In genomic region chr7:7180725-7181428, GRCh38 we compare ENCODE assay signal across 9 cellular contexts. TPM values are rescaled to one million over a fixed set of nuclear protein-coding genes. Genes with fewer than 3 reads are reported as not detected.
DNase-seq lines count a peak whose midpoint lies in the region; TF ChIP-seq lines count a peak whose summit lies in the region.
"Had no signal": no experiment of that assay in that cellular context is flagged by ENCODE, and none has a peak within 500 bp of the region (broad histone marks: within the 10 kb centered on the region; RNA-seq: fewer than 3 reads in every experiment).

No MANE protein-coding gene starts in this region.

- no peaks in the 10 kb centered on the region for H3K9me3 Mint-ChIP-seq in progenitor cell of endocrine pancreas (ENCODE audit: low read depth)

- peak overlapping the region; percentile 85 for H3K4me3 ChIP-seq in DOHH2 (ENCODE audit: low read length)
- H3K4me3 ChIP-seq in PC-9, result peak overlapping the region; percentile 67
- H3K4me3 ChIP-seq in epithelial cell of proximal tubule (ENCODE audit: low read depth, low read length), result peak overlapping the region; percentile 65

- DNase-seq in PC-9, result no peak
- DNase-seq in epithelial cell of proximal tubule (ENCODE audit: low read depth), result no peak
- DNase-seq in progenitor cell of endocrine pancreas (ENCODE audit: low spot score, unreplicated experiment), result no peak
- DNase-seq in AG20443 (ENCODE audit: low spot score), result no peak
- DNase-seq in DMS79 treated with DMSO at 0.1 percent for 48 hours (lab: John Stamatoyannopoulos, UW), result no peak
- no peak for DNase-seq in NCI-H1436 treated with DMSO at 0.1 percent for 48 hours (lab: John Stamatoyannopoulos, UW)
- no peak for DNase-seq in T-helper 9 cell

- H3K27ac Mint-ChIP-seq in progenitor cell of endocrine pancreas, result peak overlapping the region; percentile 96

- H3K4me1 ChIP-seq in DOHH2 (ENCODE audit: control insufficient read depth, low read length) (peaks cover 23% of the 10 kb centered on the region), PC-9 (replicated peaks; ENCODE audit: insufficient read depth) (peaks cover 57% of the 10 kb centered on the region)

- BruUV-seq in PC-9 (replicated peaks; lab: Mats Ljungman, UMichigan), result no TSS peak

- H3K36me3 ChIP-seq in DOHH2 (ENCODE audit: control insufficient read depth, low read length), result peaks cover 9% of the 10 kb centered on the region
- H3K36me3 ChIP-seq in PC-9 (ENCODE audit: low read depth), result peaks cover 7% of the 10 kb centered on the region; the same call in 1 of the 2 replicates
- H3K36me3 ChIP-seq: ovary had no signal

- H3K27ac ChIP-seq in DOHH2 (ENCODE audit: low read depth, low read length) (peak overlapping the region; percentile 88), PC-9 (peak overlapping the region; percentile 88)

- intact Hi-C loops in PC-9 (cut with micrococcal nuclease; ENCODE audit: unreplicated experiment), result loop anchor here (5.0 to 10.0 kb wide), 3 partner anchors 81 to 1114 kb away; no protein-coding TSS in a partner anchor

- peak overlapping the region; percentile 83 for H2AFZ ChIP-seq in PC-9

- H3K27me3 ChIP-seq in DOHH2 (ENCODE audit: control insufficient read depth, low read length), result no peaks in the 10 kb centered on the region
- no peaks in the 10 kb centered on the region for H3K27me3 ChIP-seq in PC-9 (ENCODE audit: insufficient read depth, low read depth)
- H3K27me3 ChIP-seq: ovary had no signal

- POLR2A ChIA-PET in PC-9 (lab: Charles Lee; ENCODE audit: unreplicated experiment), result no interaction called here

- H4K20me1 ChIP-seq in DOHH2 (ENCODE audit: control insufficient read depth, insufficient read depth, low read depth, low read length) (no peaks in the 10 kb centered on the region; the same call in 1 of the 2 replicates), PC-9 (ENCODE audit: insufficient read depth) (no peaks in the 10 kb centered on the region)

- peaks cover 33% of the 10 kb centered on the region for H3K4me1 Mint-ChIP-seq in progenitor cell of endocrine pancreas (ENCODE audit: low read depth)

- no peaks in the 10 kb centered on the region for H3K9me3 ChIP-seq in DOHH2 (ENCODE audit: control insufficient read depth, insufficient read depth, low read length)
- H3K9me3 ChIP-seq in PC-9 (ENCODE audit: insufficient read depth, low read depth), result no peaks in the 10 kb centered on the region; the same call in 1 of the 2 replicates
- H3K9me3 ChIP-seq: ovary had no signal

- H3K9me2 ChIP-seq in DOHH2 (replicated peaks; ENCODE audit: control insufficient read depth, low read length) (no peaks in the 10 kb centered on the region), PC-9 (ENCODE audit: insufficient read depth) (no peaks in the 10 kb centered on the region)

- no peak for TF ChIP-seq CTCF in DOHH2 (IDR thresholded peaks at IDR 0.05; ENCODE audit: low read depth, low read length, poor library complexity, severe bottlenecking)
- no peak for TF ChIP-seq CTCF in PC-9 (conservative IDR thresholded peaks at IDR 0.05)
- no peak for TF ChIP-seq CTCF in epithelial cell of proximal tubule (conservative IDR thresholded peaks at IDR 0.05; ENCODE audit: low read depth, low read length)
- TF ChIP-seq CTCF in progenitor cell of endocrine pancreas (IDR thresholded peaks at IDR 0.05; ENCODE audit: unreplicated experiment), result no peak

- no peaks in the 10 kb centered on the region for H3K27me3 Mint-ChIP-seq in progenitor cell of endocrine pancreas

- H3K4me2 ChIP-seq in DOHH2 (ENCODE audit: low read length), result peak overlapping the region; percentile 85
- peak overlapping the region; percentile 83 for H3K4me2 ChIP-seq in PC-9

- peak overlapping the region; percentile 57 for H3K4me3 Mint-ChIP-seq in progenitor cell of endocrine pancreas (ENCODE audit: low read depth)

- peaks cover 31% of the 10 kb centered on the region for H3K79me2 ChIP-seq in DOHH2 (ENCODE audit: control insufficient read depth, low read length)
- H3K79me2 ChIP-seq in PC-9 (ENCODE audit: low read depth), result peaks cover 27% of the 10 kb centered on the region

- H3K36me3 Mint-ChIP-seq in progenitor cell of endocrine pancreas (ENCODE audit: insufficient read depth), result no peaks in the 10 kb centered on the region

- CTCF ChIA-PET in PC-9 (lab: Charles Lee), result no interaction called here

- H3F3A ChIP-seq in DOHH2 (ENCODE audit: control insufficient read depth, insufficient read depth) (peaks cover 8% of the 10 kb centered on the region), PC-9 (ENCODE audit: insufficient read depth, low read depth) (peaks cover 40% of the 10 kb centered on the region)

RNA-seq across cellular contexts. Expression of gene C1GALT1, which starts 1.5 kb away (rescaled TPM):
- total RNA-seq in PC-9 (2021) (44.7 and 54.2 TPM in 2 replicates), epithelial cell of proximal tubule (34.9 and 39.4 TPM in 2 replicates), progenitor cell of endocrine pancreas (63.4 and 75.0 TPM in 2 replicates)
